Comparison of ENCODE assay signal across 8 cellular contexts in genomic region chr22:38455530-38456271, GRCh38. TPM values are rescaled to one million over a fixed set of nuclear protein-coding genes. Genes with fewer than 3 reads are reported as not detected.
DNase-seq lines count a peak whose midpoint lies in the region; ATAC-seq and TF ChIP-seq lines count a peak whose summit lies in the region.

No MANE protein-coding gene starts in this region.

- H3K4me3 ChIP-seq in Caco-2 (ENCODE audit: low read depth, low read length) (peak overlapping the region; percentile 62), LNCaP clone FGC (ENCODE audit: low read depth, low read length) (0 out of 2 replicates have a peak overlapping the region, but pooled peaks have one; percentile 18), choroid plexus epithelial cell (ENCODE audit: low read depth, low read length) (peak overlapping the region; percentile 38)

- intact Hi-C loops in Caco-2 (cut with micrococcal nuclease; ENCODE audit: unreplicated experiment) = no loop called here

- H3K27me3 Mint-ChIP-seq in Caco-2 (ENCODE audit: insufficient read depth, unreplicated experiment) (peaks cover 19% of the 10 kb centered on the region), neural crest cell (ENCODE audit: low read depth) (peaks cover 65% of the 10 kb centered on the region)

- TF ChIP-seq CTCF in Caco-2 (IDR thresholded peaks at IDR 0.05; ENCODE audit: insufficient read depth in 1 of 2, low read depth in 1 of 2, low read length in 1 of 2, severe bottlenecking in 1 of 2, unreplicated experiment in 1 of 2) (no peak), LNCaP clone FGC (IDR thresholded peaks at IDR 0.05; ENCODE audit: control insufficient read depth, extremely low read depth, insufficient read depth) (no peak), choroid plexus epithelial cell (conservative IDR thresholded peaks at IDR 0.05; ENCODE audit: low read depth, low read length) (no peak), neural crest cell (conservative IDR thresholded peaks at IDR 0.05) (no peak)

- DNase-seq in Caco-2 = peak; percentile 53 to 75
- DNase-seq in LNCaP clone FGC (ENCODE audit: low read depth) = no peak
- DNase-seq in choroid plexus epithelial cell (ENCODE audit: low read depth) = peak; percentile 37
- DNase-seq in neural crest cell (ENCODE audit: low read depth, low spot score) = peak; percentile 58
- no peak for DNase-seq in C1 segment of cervical spinal cord (lab: John Stamatoyannopoulos, UW)
- DNase-seq in stimulated activated naive CD4-positive, alpha-beta T cell treated with Interleukin-2 at 50 U/mL for 16 hours (lab: John Stamatoyannopoulos, UW) = no peak

- peaks cover 17% of the 10 kb centered on the region; the same call in 1 of the 2 replicates for H3K4me1 ChIP-seq in Caco-2

- H3K9me3 ChIP-seq in Caco-2 = no peaks in the 10 kb centered on the region

- no peaks in the 10 kb centered on the region for H3K36me3 ChIP-seq in Caco-2 (ENCODE audit: control insufficient read depth, insufficient read depth, low read length)

- H3K4me3 Mint-ChIP-seq in Caco-2 (ENCODE audit: unreplicated experiment) (peak overlapping the region; percentile 74), neural crest cell (peak overlapping the region; percentile 82)

- ATAC-seq in HG02588 (IDR thresholded peaks at IDR 0.05; ENCODE audit: unreplicated experiment) = no peak
- no peak for ATAC-seq in GM18909 (IDR thresholded peaks at IDR 0.05; ENCODE audit: poor library complexity, unreplicated experiment)

- peaks cover 5% of the 10 kb centered on the region for H3K4me1 Mint-ChIP-seq in Caco-2 (ENCODE audit: low read depth, unreplicated experiment)
- peaks cover 26% of the 10 kb centered on the region for H3K4me1 Mint-ChIP-seq in neural crest cell

- POLR2A ChIA-PET in Caco-2 (lab: Charles Lee) = no interaction called here

- CTCF ChIA-PET in Caco-2 (lab: Charles Lee) = no interaction called here

- H3K36me3 Mint-ChIP-seq in Caco-2 (ENCODE audit: insufficient read depth, unreplicated experiment) = peaks cover 4% of the 10 kb centered on the region
- H3K36me3 Mint-ChIP-seq in neural crest cell (ENCODE audit: low read depth) = no peaks in the 10 kb centered on the region

- peaks cover 3% of the 10 kb centered on the region for H3K27me3 ChIP-seq in Caco-2 (replicated peaks; ENCODE audit: control insufficient read depth, insufficient read depth, low read length)

- H3K27ac Mint-ChIP-seq in Caco-2 (ENCODE audit: unreplicated experiment) (no peak overlapping the region), neural crest cell (ENCODE audit: unreplicated experiment) (no peak overlapping the region)

- no peaks in the 10 kb centered on the region for H3K9me3 Mint-ChIP-seq in Caco-2 (ENCODE audit: unreplicated experiment)
- no peaks in the 10 kb centered on the region for H3K9me3 Mint-ChIP-seq in neural crest cell

- BruUV-seq in Caco-2 (replicated peaks; lab: Mats Ljungman, UMichigan) = no TSS peak

RNA-seq across cellular contexts. Expression of gene KCNJ4, which starts 0.7 kb away (rescaled TPM):
- total RNA-seq in Caco-2 (2022) (0.14 and 0.27 TPM in 2 replicates), neural crest cell (4.0 and 4.4 TPM in 2 replicates)

RNA-seq across cellular contexts. Expression of gene KDELR3, which starts 12.2 kb away (rescaled TPM):
- 13.4 and 18.2 TPM in 2 replicates for total RNA-seq in Caco-2 (2022)
- total RNA-seq in neural crest cell = 5.1 and 5.3 TPM in 2 replicates

RNA-seq across cellular contexts. Expression of gene DDX17, which starts 50.4 kb away (rescaled TPM):
- 359 and 367 TPM in 2 replicates for total RNA-seq in Caco-2 (2022)
- 485 and 500 TPM in 2 replicates for total RNA-seq in neural crest cell

Comparison
In these comparisons a context has a peak if more than half of its experiments do, and no peak if none do; other contexts are left out.
1. DNase-seq: peak in Caco-2 (2 of 2), choroid plexus epithelial cell (single experiment) and neural crest cell (single experiment); none in LNCaP clone FGC (single experiment), C1 segment of cervical spinal cord (0 of 14) and stimulated activated naive CD4-positive, alpha-beta T cell treated with Interleukin-2 at 50 U/mL for 16 hours (single experiment).
2. Peak in every context shown above with its lines, with median percentiles within 50 percentile points of each other: H3K4me3 ChIP-seq.